Comparison of ENCODE assay signal across 21 cellular contexts in the genomic region with DNA sequence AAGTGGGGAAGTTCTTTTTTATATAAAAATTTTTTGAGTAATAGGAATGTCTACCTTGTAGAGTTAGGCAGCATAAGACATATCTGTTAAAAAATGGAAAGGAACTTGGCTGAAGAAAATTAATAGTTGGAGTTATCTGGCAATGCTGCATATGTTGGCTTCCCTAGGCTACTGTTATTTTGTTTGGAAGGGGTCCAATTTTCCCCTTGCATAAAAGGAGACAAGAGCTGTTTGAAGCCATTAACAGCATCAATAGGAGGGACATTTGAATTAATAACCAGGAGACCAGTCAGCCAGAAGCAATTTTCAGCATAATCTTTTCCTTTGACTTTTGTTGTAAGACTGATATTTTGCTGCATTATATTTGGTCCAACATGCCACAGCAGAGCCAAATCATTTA.
DNase-seq lines count a peak whose midpoint lies in the region; ATAC-seq and TF ChIP-seq lines count a peak whose summit lies in the region.
"Had no signal": no experiment of that assay in that cellular context is flagged by ENCODE, and none has a peak within 500 bp of the region (broad histone marks: within the 10 kb centered on the region; RNA-seq: fewer than 3 reads in every experiment).

No MANE protein-coding gene starts in this region.

- no peak overlapping the region for H2AFZ ChIP-seq in OCI-LY7 (ENCODE audit: low read length)

- H3K27ac ChIP-seq in OCI-LY7 (ENCODE audit: low read depth, low read length, poor library complexity, severe bottlenecking), result no peak overlapping the region
- H3K27ac ChIP-seq: testis had no signal

- H4K20me1 ChIP-seq in OCI-LY7 (ENCODE audit: insufficient read depth, low read length), result no peaks in the 10 kb centered on the region

- ATAC-seq in HG03196 (IDR thresholded peaks at IDR 0.05; ENCODE audit: unreplicated experiment), result no peak
- ATAC-seq: left lobe of liver; naive thymus-derived CD4-positive, alpha-beta T cell had no signal

- H3K9me3 ChIP-seq in OCI-LY7 (ENCODE audit: low read length), result no peaks in the 10 kb centered on the region
- H3K9me3 ChIP-seq: testis had no signal

- CTCF ChIA-PET in OCI-LY7 (lab: Charles Lee; ENCODE audit: unreplicated experiment), result no interaction called here

- no peak for TF ChIP-seq CTCF in OCI-LY7 (conservative IDR thresholded peaks at IDR 0.05; ENCODE audit: low read length)

- no peaks in the 10 kb centered on the region for H3K4me1 ChIP-seq in OCI-LY7 (ENCODE audit: insufficient read depth, low read length, poor library complexity, severe bottlenecking)
- H3K4me1 ChIP-seq: testis had no signal

- no peak overlapping the region for H3K4me2 ChIP-seq in OCI-LY7 (ENCODE audit: low read length)

- POLR2A ChIA-PET in OCI-LY7 (lab: Charles Lee), result interaction anchor here (0.7 kb wide), 1 partner anchor 1304 kb away, joined by 3 read pairs; no protein-coding TSS in a partner anchor

- H3K36me3 ChIP-seq in OCI-LY7 (ENCODE audit: insufficient read depth, low read length), result no peaks in the 10 kb centered on the region
- H3K36me3 ChIP-seq: HAP-1 had no signal

- no peaks in the 10 kb centered on the region for H3K9me2 ChIP-seq in OCI-LY7 (ENCODE audit: insufficient read depth, low read length)

- no peaks in the 10 kb centered on the region for H3K79me2 ChIP-seq in OCI-LY7 (ENCODE audit: insufficient read depth, low read depth, low read length)

- no TSS peak for BruUV-seq in OCI-LY7 (replicated peaks; lab: Mats Ljungman, UMichigan)

- intact Hi-C loops in OCI-LY7 (cut with micrococcal nuclease; ENCODE audit: unreplicated experiment), result no loop called here

- H3K4me3 ChIP-seq in OCI-LY7 (ENCODE audit: low read depth, low read length, poor library complexity, severe bottlenecking), result no peak overlapping the region
- H3K4me3 ChIP-seq: HAP-1, testis had no signal

- DNase-seq in DMS153 (lab: John Stamatoyannopoulos, UW) (peak; percentile 50), NCI-H1105 treated with DMSO at 0.1 percent for 48 hours (lab: John Stamatoyannopoulos, UW) (peak; percentile 96), SHP77 treated with DMSO at 0.1 percent for 48 hours (lab: John Stamatoyannopoulos, UW) (peak; percentile 20), glomerular endothelial cell (ENCODE audit: extremely low read depth, low read depth, low spot score) (peak; percentile 64), OCI-LY7 (ENCODE audit: low spot score) (no peak), NAMALWA (ENCODE audit: low spot score) (no peak), amygdala (lab: John Stamatoyannopoulos, UW) (no peak)
- DNase-seq: activated B cell treated with CpG ODN at 0.5 μM for 24 hours; activated naive CD4-positive, alpha-beta T cell treated with anti-CD3 and anti-CD28 coated beads, Interleukin-2, amount 10 ng/mL, durations not matched to agents 7 days and 5 days; AML-193; cerebellar nuclear complex; hypothalamus; KG1; naive thymus-derived CD4-positive, alpha-beta T cell; stimulated activated CD4-positive, alpha-beta T cell treated with anti-CD3 and anti-CD28 coated beads, Interleukin-2, amount 100 ng/mL, for 24 hours; stimulated activated CD8-positive, alpha-beta memory T cell treated with anti-CD3 and anti-CD28 coated beads, Interleukin-4, amount 100 ng/mL, for 48 hours; SW 1271; testis had no signal

Comparison
In these comparisons a context has a peak if more than half of its experiments do, and no peak if none do; other contexts are left out.
1. DNase-seq: peak in DMS153 (single experiment), NCI-H1105 treated with DMSO at 0.1 percent for 48 hours (single experiment), SHP77 treated with DMSO at 0.1 percent for 48 hours (single experiment) and glomerular endothelial cell (single experiment); none in OCI-LY7 (single experiment), NAMALWA (single experiment) and amygdala (0 of 56).